11 cellular contexts compared by ENCODE assay signal in the genomic region with DNA sequence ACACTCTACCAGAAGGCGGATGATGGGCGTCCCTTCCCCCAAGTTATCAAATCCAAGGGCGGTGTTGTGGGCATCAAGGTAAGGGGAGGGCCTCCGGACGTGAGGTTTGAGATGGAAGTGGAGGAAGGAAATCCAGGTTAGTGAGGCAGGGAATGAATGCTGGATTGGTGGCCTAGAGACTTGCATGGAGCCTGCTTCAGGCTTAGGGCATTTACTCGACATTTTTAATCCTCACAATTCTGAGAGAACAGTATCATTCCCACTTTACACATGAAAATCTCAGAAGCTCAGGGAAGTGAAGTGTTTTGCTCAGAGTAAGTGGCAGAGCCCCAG. TPM values are rescaled to one million over a fixed set of nuclear protein-coding genes. Genes with fewer than 3 reads are reported as not detected.
DNase-seq lines count a peak whose midpoint lies in the region; ATAC-seq, FAIRE-seq and TF ChIP-seq lines count a peak whose summit lies in the region.
"Had no signal": no experiment of that assay in that cellular context is flagged by ENCODE, and none has a peak within 500 bp of the region (broad histone marks: within the 10 kb centered on the region; RNA-seq: fewer than 3 reads in every experiment).

No MANE protein-coding gene starts in this region.

- H3K27ac ChIP-seq in A549: peak overlapping the region; percentile 96 to 97
- no peak overlapping the region for H3K27ac ChIP-seq in HUES6 (ENCODE audit: low read depth, low read length)
- no peak overlapping the region for H3K27ac ChIP-seq in mesodermal cell (ENCODE audit: low read depth, low read length, severe bottlenecking)

- peaks cover 67% of the 10 kb centered on the region for H3K36me3 ChIP-seq in HUES6 (ENCODE audit: control insufficient read depth, insufficient read depth, low read length)
- peaks cover 60% of the 10 kb centered on the region for H3K36me3 ChIP-seq in mesodermal cell (ENCODE audit: control insufficient read depth, insufficient read depth, low read length)

- H3K4me1 ChIP-seq in A549 (peaks cover 34% of the 10 kb centered on the region), HUES6 (ENCODE audit: control insufficient read depth, insufficient read depth, low read length) (peaks cover 21% of the 10 kb centered on the region), mesodermal cell (ENCODE audit: control insufficient read depth, insufficient read depth, low read length, poor library complexity, severe bottlenecking) (peaks cover 31% of the 10 kb centered on the region)

- TF ChIP-seq CTCF in A549 (IDR thresholded peaks at IDR 0.05): no peak
- no peak for TF ChIP-seq CTCF in MCF 10A (IDR thresholded peaks at IDR 0.05; ENCODE audit: unreplicated experiment)

- peak overlapping the region; percentile 97 for H3K4me2 ChIP-seq in A549

- H3K36me3 Mint-ChIP-seq in MCF 10A (ENCODE audit: insufficient read depth, unreplicated experiment): peaks cover 64% of the 10 kb centered on the region

- peaks cover 19% of the 10 kb centered on the region for H3K4me1 Mint-ChIP-seq in MCF 10A (ENCODE audit: insufficient read depth, unreplicated experiment)

- no peaks in the 10 kb centered on the region for H3K27me3 ChIP-seq in HUES6 (ENCODE audit: control insufficient read depth, insufficient read depth, low read length)

- no TSS peak for BruUV-seq in MCF 10A (replicated peaks; lab: Mats Ljungman, UMichigan)

- intact Hi-C loops in MCF 10A (cut with micrococcal nuclease): no loop called here

- no peak for TF ChIP-seq EP300 in A549 (IDR thresholded peaks at IDR 0.05)

- DNase-seq in A549 (ENCODE audit: low read depth in 1 of 2, low spot score in 1 of 2): no peak
- no peak for DNase-seq in MCF 10A (ENCODE audit: unreplicated experiment)
- DNase-seq in NOMO-1 treated with DMSO at 0.1 percent for 48 hours (lab: John Stamatoyannopoulos, UW; ENCODE audit: unreplicated experiment): no peak
- no peak for DNase-seq in dedifferentiated amniotic fluid mesenchymal stem cell (ENCODE audit: extremely low spot score)
- no peak for DNase-seq in AG08396 (ENCODE audit: low spot score)
- DNase-seq: amniotic stem cell, NCI-H69 had no signal

- ATAC-seq in A549: no peak
- ATAC-seq in HG02759 (IDR thresholded peaks at IDR 0.05; ENCODE audit: unreplicated experiment): no peak
- ATAC-seq: sciatic nerve had no signal

- H3K9me3 Mint-ChIP-seq in MCF 10A (ENCODE audit: unreplicated experiment): no peaks in the 10 kb centered on the region

- TF ChIP-seq RAD21 in A549 (conservative IDR thresholded peaks at IDR 0.05 in 1 of 2, IDR thresholded peaks at IDR 0.05 in 1 of 2): no peak

- POLR2A ChIA-PET in A549 (lab: Yijun Ruan, JAX): interaction anchor here (3.5 kb wide), 1 partner anchor 23 kb away, joined by 67 read pairs; the partner anchor contains the start of gene TBX6
- POLR2A ChIA-PET in MCF 10A (lab: Yijun Ruan, JAX): interaction anchor here (0.5 to 6.7 kb wide), 17 partner anchors 8 to 674 kb away, joined by 3 to 173 read pairs (median 4); partner anchors contain the start of genes MAPK3, MVP, PPP4C and TBC1D10B

- FAIRE-seq in A549 (lab: Jason Lieb, UNC): no peak

- no peak for TF ChIP-seq POLR2A in A549 (IDR thresholded peaks at IDR 0.05; ENCODE audit: low read length)

- H3K4me3 ChIP-seq in A549 (peak overlapping the region; percentile 73), HUES6 (ENCODE audit: low read depth, low read length) (peak overlapping the region; percentile 100), mesodermal cell (ENCODE audit: extremely low read depth, insufficient read depth, low read length, poor library complexity, severe bottlenecking) (peak overlapping the region; percentile 97)

- H3K27me3 Mint-ChIP-seq in MCF 10A (ENCODE audit: insufficient read depth, unreplicated experiment): no peaks in the 10 kb centered on the region

- no peaks in the 10 kb centered on the region for H3K9me3 ChIP-seq in A549
- no peaks in the 10 kb centered on the region for H3K9me3 ChIP-seq in HUES6 (ENCODE audit: control insufficient read depth, insufficient read depth, low read depth, low read length)
- no peaks in the 10 kb centered on the region for H3K9me3 ChIP-seq in mesodermal cell (ENCODE audit: control insufficient read depth, low read length)

- H3K4me3 Mint-ChIP-seq in MCF 10A (ENCODE audit: unreplicated experiment): peak overlapping the region; percentile 97

- peak overlapping the region; percentile 99 for H3K9ac ChIP-seq in HUES6 (ENCODE audit: low read length)

- CTCF ChIA-PET in A549 (lab: Yijun Ruan, JAX): interaction anchor here (0.5 to 9.9 kb wide), 7 partner anchors 10 to 47 kb away, joined by 3 to 119 read pairs (median 13); partner anchors contain the start of genes PPP4C, TBX6 and TLCD3B
- CTCF ChIA-PET in MCF 10A (lab: Yijun Ruan, JAX): interaction anchor here (0.7 to 2.3 kb wide), 3 partner anchors 12 to 59 kb away, joined by 5 to 9 read pairs (median 6); no protein-coding TSS in a partner anchor

- H3K27ac Mint-ChIP-seq in MCF 10A (ENCODE audit: low read depth, unreplicated experiment): peak overlapping the region; percentile 95

- 50% methylated on average over 6 of the region's 6 CpGs for WGBS in A549 (ENCODE audit: missing lambda C conversion rate)
- WGBS in mesodermal cell (ENCODE audit: insufficient coverage in 2 of 2), 2 experiments: 94 to 96% methylated on average over 3 to 5 of the region's 6 CpGs

TF ChIP-seq in A549, 52 proteins besides CTCF, POLR2A, EP300 and RAD21:
- TF ChIP-seq MAFK (IDR thresholded peaks at IDR 0.05; ENCODE audit: partially characterized antibody) (no peak), KDM5A (IDR thresholded peaks at IDR 0.05) (no peak), CEBPB (IDR thresholded peaks at IDR 0.05) (no peak), RNF2 (IDR thresholded peaks at IDR 0.05; ENCODE audit: borderline replicate concordance, low read depth) (no peak), MYC (IDR thresholded peaks at IDR 0.05; ENCODE audit: borderline replicate concordance, low read length) (no peak)
- TF ChIP-seq, protein P1, sequence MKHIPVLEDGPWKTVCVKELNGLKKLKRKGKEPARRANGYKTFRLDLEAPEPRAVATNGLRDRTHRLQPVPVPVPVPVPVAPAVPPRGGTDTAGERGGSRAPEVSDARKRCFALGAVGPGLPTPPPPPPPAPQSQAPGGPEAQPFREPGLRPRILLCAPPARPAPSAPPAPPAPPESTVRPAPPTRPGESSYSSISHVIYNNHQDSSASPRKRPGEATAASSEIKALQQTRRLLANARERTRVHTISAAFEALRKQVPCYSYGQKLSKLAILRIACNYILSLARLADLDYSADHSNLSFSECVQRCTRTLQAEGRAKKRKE (CRISPR knock-in tag; IDR thresholded peaks at IDR 0.05; ENCODE audit: low read depth): no peak
TF ChIP-seq in A549: peak in this region for 0.

RNA-seq across cellular contexts. Expression of gene ALDOA, which starts 2.0 kb away (rescaled TPM):
- 741 and 761 TPM in 2 replicates for polyA plus RNA-seq in A549 (2011; rRNA removed)
- 1,311 and 1,575 TPM in 2 replicates for polyA plus RNA-seq in A549 (2012; cell fraction: cytosol; rRNA removed)
- 1,948 and 2,569 TPM in 2 replicates for polyA plus RNA-seq in A549 (2012; cell fraction: nucleus; rRNA removed)
- polyA plus RNA-seq in A549 (2017; fragmentation: RNase III; extraction: RNeasy Plus Mini Kit Qiagen cat#74134 plus additional on column Dnase treatment): 1,254 to 1,331 TPM (median 1,286 TPM) in 3 replicates
- 1,184 and 1,372 TPM in 2 replicates for polyA minus RNA-seq in A549 (2011; rRNA and poly(A)+ RNA removed)
- 1,141 and 1,165 TPM in 2 replicates for total RNA-seq in MCF 10A (2022)
- polyA plus RNA-seq in mesodermal cell (2013, experiment 1 of 2): 969 TPM
- polyA plus RNA-seq in mesodermal cell (2013, experiment 2 of 2): 813 TPM

RNA-seq across cellular contexts. Expression of gene PPP4C, which starts 8.2 kb away (rescaled TPM):
- 102 and 117 TPM in 2 replicates for polyA plus RNA-seq in A549 (2011; rRNA removed)
- 237 and 266 TPM in 2 replicates for polyA plus RNA-seq in A549 (2012; cell fraction: cytosol; rRNA removed)
- 236 and 260 TPM in 2 replicates for polyA plus RNA-seq in A549 (2012; cell fraction: nucleus; rRNA removed)
- polyA plus RNA-seq in A549 (2017; fragmentation: RNase III; extraction: RNeasy Plus Mini Kit Qiagen cat#74134 plus additional on column Dnase treatment): 107 to 117 TPM (median 115 TPM) in 3 replicates
- 326 and 415 TPM in 2 replicates for polyA minus RNA-seq in A549 (2011; rRNA and poly(A)+ RNA removed)
- total RNA-seq in MCF 10A (2022): 93.2 and 99.7 TPM in 2 replicates
- 155 TPM for polyA plus RNA-seq in mesodermal cell (2013, experiment 1 of 2)
- polyA plus RNA-seq in mesodermal cell (2013, experiment 2 of 2): 131 TPM

RNA-seq across cellular contexts. Expression of gene TBX6, which starts 24.2 kb away (rescaled TPM):
- polyA plus RNA-seq in A549 (2011; rRNA removed) (0.11 and 0.14 TPM in 2 replicates), A549 (2017; fragmentation: RNase III; extraction: RNeasy Plus Mini Kit Qiagen cat#74134 plus additional on column Dnase treatment) (0.26 to 0.63 TPM (median 0.62 TPM) in 3 replicates)
- polyA plus RNA-seq in A549 (2012; cell fraction: cytosol; rRNA removed): 0.12 and 0.17 TPM in 2 replicates
- 0.39 and 0.49 TPM in 2 replicates for polyA plus RNA-seq in A549 (2012; cell fraction: nucleus; rRNA removed)
- 0.44 TPM in 1 of 2 replicates, not detected in the other for polyA minus RNA-seq in A549 (2011; rRNA and poly(A)+ RNA removed)
- 0.16 and 0.47 TPM in 2 replicates for total RNA-seq in MCF 10A (2022)
- polyA plus RNA-seq in mesodermal cell (2013, experiment 1 of 2): 2.5 TPM
- polyA plus RNA-seq in mesodermal cell (2013, experiment 2 of 2): 2.2 TPM

RNA-seq across cellular contexts. Expression of gene YPEL3, which starts 28.5 kb away (rescaled TPM):
- polyA plus RNA-seq in A549 (2011; rRNA removed): 4.5 and 5.5 TPM in 2 replicates
- polyA plus RNA-seq in A549 (2012; cell fraction: cytosol; rRNA removed): 7.5 and 11.3 TPM in 2 replicates
- 16.3 and 19.4 TPM in 2 replicates for polyA plus RNA-seq in A549 (2012; cell fraction: nucleus; rRNA removed)
- polyA plus RNA-seq in A549 (2017; fragmentation: RNase III; extraction: RNeasy Plus Mini Kit Qiagen cat#74134 plus additional on column Dnase treatment): 6.1 to 8.3 TPM (median 8.1 TPM) in 3 replicates
- 1.8 and 2.0 TPM in 2 replicates for polyA minus RNA-seq in A549 (2011; rRNA and poly(A)+ RNA removed)
- total RNA-seq in MCF 10A (2022): 8.8 and 9.2 TPM in 2 replicates
- polyA plus RNA-seq in mesodermal cell (2013, experiment 1 of 2): 85.0 TPM
- 57.3 TPM for polyA plus RNA-seq in mesodermal cell (2013, experiment 2 of 2)

RNA-seq across cellular contexts. Expression of gene TLCD3B, which starts 36.5 kb away (rescaled TPM):
- polyA plus RNA-seq in A549 (2011; rRNA removed) (0.16 and 0.30 TPM in 2 replicates), A549 (2017; fragmentation: RNase III; extraction: RNeasy Plus Mini Kit Qiagen cat#74134 plus additional on column Dnase treatment) (0.35 to 0.71 TPM (median 0.68 TPM) in 3 replicates)
- 0.52 and 0.75 TPM in 2 replicates for polyA plus RNA-seq in A549 (2012; cell fraction: cytosol; rRNA removed)
- 1.6 and 2.7 TPM in 2 replicates for polyA plus RNA-seq in A549 (2012; cell fraction: nucleus; rRNA removed)
- polyA minus RNA-seq in A549 (2011; rRNA and poly(A)+ RNA removed): 0.49 TPM in 1 of 2 replicates, not detected in the other
- total RNA-seq in MCF 10A (2022): 0.21 and 0.27 TPM in 2 replicates
- polyA plus RNA-seq in mesodermal cell (2013, experiment 1 of 2): 3.1 TPM
- 2.7 TPM for polyA plus RNA-seq in mesodermal cell (2013, experiment 2 of 2)
- total RNA-seq: sciatic nerve had no signal

Comparison
In these comparisons a context has a peak if more than half of its experiments do, and no peak if none do; other contexts are left out.
1. H3K27ac ChIP-seq: peak in A549 (2 of 2); none in HUES6 (single experiment) and mesodermal cell (single experiment).
2. Peak in every context shown above with its lines, with median percentiles within 50 percentile points of each other: H3K4me3 ChIP-seq.